Comparison of ENCODE assay signal across 9 cellular contexts in genomic region chr2:91477731-91478672, GRCh38.
DNase-seq lines count a peak whose midpoint lies in the region; ATAC-seq, FAIRE-seq and TF ChIP-seq lines count a peak whose summit lies in the region.
"Had no signal": no experiment of that assay in that cellular context is flagged by ENCODE, and none has a peak within 500 bp of the region (broad histone marks: within the 10 kb centered on the region; RNA-seq: fewer than 3 reads in every experiment).

No MANE protein-coding gene starts in this region.

- H3K9me3 ChIP-seq in PC-3 (ENCODE audit: low read length): no peaks in the 10 kb centered on the region
- H3K9me3 ChIP-seq in esophagus muscularis mucosa: no peaks in the 10 kb centered on the region
- H3K9me3 ChIP-seq in pancreas: no peaks in the 10 kb centered on the region
- H3K9me3 ChIP-seq in PC-9 (ENCODE audit: insufficient read depth, low read depth): no peaks in the 10 kb centered on the region

- TF ChIP-seq POLR2A in esophagus muscularis mucosa (IDR thresholded peaks at IDR 0.05; ENCODE audit: low read depth): no peak

- no peak overlapping the region for H3K9ac ChIP-seq in PC-3 (ENCODE audit: low read length)

- CTCF ChIA-PET in PC-3 (lab: Charles Lee) (no interaction called here), PC-9 (lab: Charles Lee) (no interaction called here)

- H3K36me3 ChIP-seq in PC-3 (ENCODE audit: low read depth, low read length) (no peaks in the 10 kb centered on the region), esophagus muscularis mucosa (no peaks in the 10 kb centered on the region), pancreas (no peaks in the 10 kb centered on the region), PC-9 (ENCODE audit: low read depth) (no peaks in the 10 kb centered on the region)

- TF ChIP-seq CTCF in D721Med (IDR thresholded peaks at IDR 0.05; ENCODE audit: insufficient read depth, missing control alignments): no peak
- no peak for TF ChIP-seq CTCF in PC-3 (conservative IDR thresholded peaks at IDR 0.05; ENCODE audit: low read depth, low read length)
- no peak for TF ChIP-seq CTCF in esophagus muscularis mucosa (IDR thresholded peaks at IDR 0.05)
- TF ChIP-seq CTCF in pancreas (IDR thresholded peaks at IDR 0.05): no peak
- no peak for TF ChIP-seq CTCF in PC-9 (conservative IDR thresholded peaks at IDR 0.05)

- peak overlapping the region; percentile 69 for H3K4me3 ChIP-seq in PC-3 (ENCODE audit: low read length)
- H3K4me3 ChIP-seq in esophagus muscularis mucosa: peak overlapping the region; percentile 44 to 54 (median 52)
- H3K4me3 ChIP-seq in pancreas: peak overlapping the region; percentile 2 to 60 (median 36)
- no peak overlapping the region for H3K4me3 ChIP-seq in PC-9

- no peak for TF ChIP-seq EP300 in esophagus muscularis mucosa (IDR thresholded peaks at IDR 0.05)

- H3K27me3 ChIP-seq in PC-3 (ENCODE audit: low read length): peaks cover 23% of the 10 kb centered on the region
- peaks cover 9 to 44% (median 30%) of the 10 kb centered on the region in 4 donors for H3K27me3 ChIP-seq in esophagus muscularis mucosa
- peaks cover 0 to 12% (median 4%) of the 10 kb centered on the region in 4 donors for H3K27me3 ChIP-seq in pancreas
- H3K27me3 ChIP-seq in PC-9 (ENCODE audit: insufficient read depth, low read depth): peaks cover 5% of the 10 kb centered on the region; the same call in 1 of the 2 replicates

- ATAC-seq in PC-3 (no peak), pancreas (peak; percentile 35 to 63 (median 45))

- peak overlapping the region; percentile 87 for H3K4me2 ChIP-seq in PC-3 (ENCODE audit: low read length)
- H3K4me2 ChIP-seq in PC-9: no peak overlapping the region

- H4K20me1 ChIP-seq in PC-3 (ENCODE audit: low read length) (no peaks in the 10 kb centered on the region), PC-9 (ENCODE audit: insufficient read depth) (no peaks in the 10 kb centered on the region)

- H3K4me1 ChIP-seq in PC-3 (ENCODE audit: insufficient read depth, low read length) (peaks cover 7% of the 10 kb centered on the region; the same call in 1 of the 2 replicates), esophagus muscularis mucosa (peaks cover 18 to 27% (median 25%) of the 10 kb centered on the region in 4 donors), pancreas (no peaks in the 10 kb centered on the region), PC-9 (replicated peaks; ENCODE audit: insufficient read depth) (no peaks in the 10 kb centered on the region)

- FAIRE-seq in D721Med (lab: Jason Lieb, UNC) (no peak), pancreas (lab: Jason Lieb, UNC) (no peak)
- FAIRE-seq: frontal cortex had no signal

- no TSS peak for BruUV-seq in PC-3 (replicated peaks; lab: Mats Ljungman, UMichigan)
- BruUV-seq in PC-9 (replicated peaks; lab: Mats Ljungman, UMichigan): no TSS peak

- WGBS in esophagus muscularis mucosa: 1% methylated on average over 122 of the region's 123 CpGs
- 1 to 2% methylated on average over 123 of the region's 123 CpGs for WGBS in pancreas, 2 donors

- DNase-seq in D721Med (ENCODE audit: insufficient read length, low spot score) (peak; percentile 9), PC-3 (peak; percentile 2), esophagus muscularis mucosa (ENCODE audit: extremely low spot score) (peak; percentile 92), pancreas (peak in 5 of 6 donors; percentile 33 to 87 (median 55)), NCI-H2227 treated with DMSO at 0.1 percent for 48 hours (lab: John Stamatoyannopoulos, UW) (no peak), PC-9 (no peak), NCI-H146 treated with DMSO at 0.1 percent for 48 hours (lab: John Stamatoyannopoulos, UW; ENCODE audit: unreplicated experiment) (no peak), NCI-H2107 treated with DMSO at 0.1 percent for 48 hours (lab: John Stamatoyannopoulos, UW; ENCODE audit: unreplicated experiment) (no peak)

- no peaks in the 10 kb centered on the region for H3F3A ChIP-seq in PC-3 (ENCODE audit: low read length, unreplicated experiment)
- H3F3A ChIP-seq in PC-9 (ENCODE audit: insufficient read depth, low read depth): peaks cover 5% of the 10 kb centered on the region; the same call in 1 of the 2 replicates

- no peak overlapping the region for H3K27ac ChIP-seq in PC-3 (ENCODE audit: low read length)
- no peak overlapping the region for H3K27ac ChIP-seq in esophagus muscularis mucosa (replicated peaks in 1 of 4)
- H3K27ac ChIP-seq in pancreas: no peak overlapping the region
- no peak overlapping the region for H3K27ac ChIP-seq in PC-9

- no peaks in the 10 kb centered on the region for H3K79me2 ChIP-seq in PC-3 (ENCODE audit: low read length)
- no peaks in the 10 kb centered on the region for H3K79me2 ChIP-seq in PC-9 (ENCODE audit: low read depth)

- intact Hi-C loops in PC-3 (cut with micrococcal nuclease): no loop called here
- intact Hi-C loops in esophagus muscularis mucosa (cut with DNase I): no loop called here
- intact Hi-C loops in pancreas (cut with DNase I): no loop called here
- intact Hi-C loops in PC-9 (cut with micrococcal nuclease; ENCODE audit: unreplicated experiment): no loop called here

- peak overlapping the region; percentile 90 for H2AFZ ChIP-seq in PC-3 (ENCODE audit: low read length)
- no peak overlapping the region for H2AFZ ChIP-seq in PC-9

- POLR2A ChIA-PET in PC-3 (lab: Charles Lee; ENCODE audit: unreplicated experiment): no interaction called here
- POLR2A ChIA-PET in PC-9 (lab: Charles Lee; ENCODE audit: unreplicated experiment): no interaction called here

- H3K9me2 ChIP-seq in PC-3 (replicated peaks; ENCODE audit: low read length) (no peaks in the 10 kb centered on the region), PC-9 (ENCODE audit: insufficient read depth) (no peaks in the 10 kb centered on the region)

Comparison
In these comparisons a context has a peak if more than half of its experiments do, and no peak if none do; other contexts are left out.
1. DNase-seq: peak in D721Med (single experiment), PC-3 (single experiment), esophagus muscularis mucosa (single experiment) and pancreas (5 of 6); none in NCI-H2227 treated with DMSO at 0.1 percent for 48 hours (single experiment), PC-9 (0 of 2), NCI-H146 treated with DMSO at 0.1 percent for 48 hours (single experiment) and NCI-H2107 treated with DMSO at 0.1 percent for 48 hours (single experiment).